21 cellular contexts compared by ENCODE assay signal in the genomic region with DNA sequence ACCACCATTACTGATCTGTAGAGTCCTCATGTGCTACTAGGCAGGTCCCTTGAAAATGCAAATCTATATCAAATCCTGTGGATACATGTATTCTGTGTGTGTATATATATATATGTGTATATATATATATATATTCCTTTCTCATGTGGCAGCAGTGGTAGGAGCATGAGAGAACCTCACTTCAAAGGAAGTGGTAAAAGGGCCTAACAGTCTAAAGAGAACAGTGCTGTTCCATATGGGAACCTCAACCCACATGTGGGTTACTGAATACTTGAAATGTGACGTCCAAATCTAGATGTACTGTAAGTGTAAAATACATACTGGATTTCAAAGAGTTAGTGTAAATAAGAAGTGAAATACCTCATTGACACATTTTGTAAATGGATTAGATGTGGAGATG. TPM values are rescaled to one million over a fixed set of nuclear protein-coding genes. Genes with fewer than 3 reads are reported as not detected.
DNase-seq lines count a peak whose midpoint lies in the region; ATAC-seq and TF ChIP-seq lines count a peak whose summit lies in the region.
"Had no signal": no experiment of that assay in that cellular context is flagged by ENCODE, and none has a peak within 500 bp of the region (broad histone marks: within the 10 kb centered on the region; RNA-seq: fewer than 3 reads in every experiment).

No MANE protein-coding gene starts in this region.

- no peak overlapping the region for H3K4me3 Mint-ChIP-seq in type B pancreatic cell
- H3K4me3 Mint-ChIP-seq: B cell; CD4-positive, CD25-positive, alpha-beta regulatory T cell; CD8-positive, alpha-beta T cell; GM23338; H9 had no signal

- H3K9me3 ChIP-seq in DND-41 (ENCODE audit: insufficient read depth, low read length, severe bottlenecking) = no peaks in the 10 kb centered on the region
- H3K9me3 ChIP-seq in prostate gland = no peaks in the 10 kb centered on the region
- H3K9me3 ChIP-seq: Caco-2 had no signal

- intact Hi-C loops in prostate gland (cut with DNase I) = no loop called here

- H4K20me1 ChIP-seq in DND-41 (ENCODE audit: insufficient read depth, low read length) = no peaks in the 10 kb centered on the region
- H4K20me1 ChIP-seq: BLaER1 had no signal

- no peak for TF ChIP-seq POLR2A in prostate gland (IDR thresholded peaks at IDR 0.05)

- H3K79me2 ChIP-seq in DND-41 (ENCODE audit: insufficient read depth, low read length) = no peaks in the 10 kb centered on the region

- DNase-seq in DND-41 (no peak), MV-4-11 (lab: John Stamatoyannopoulos, UW) (peak; percentile 54), epithelial cell of prostate (ENCODE audit: low read depth, low spot score) (no peak), type B pancreatic cell (ENCODE audit: extremely low spot score, unreplicated experiment) (no peak), prostate gland (ENCODE audit: low spot score) (no peak), NCI-H128 (lab: John Stamatoyannopoulos, UW; ENCODE audit: unreplicated experiment) (no peak)
- DNase-seq: Caco-2; CD4-positive, CD25-positive, alpha-beta regulatory T cell; CD8-positive, alpha-beta T cell; DMS153; GDM1; H9 had no signal

- H3K9me3 Mint-ChIP-seq in type B pancreatic cell = no peaks in the 10 kb centered on the region
- H3K9me3 Mint-ChIP-seq: CD8-positive, alpha-beta T cell; GM23338; H9 had no signal

- H3K9ac ChIP-seq in DND-41 (ENCODE audit: low read depth, low read length) = no peak overlapping the region
- H3K9ac ChIP-seq: BLaER1 had no signal

- 96% methylated on average over 1 of the region's 1 CpG for WGBS in prostate gland

- peaks cover 11% of the 10 kb centered on the region for H3K4me1 Mint-ChIP-seq in type B pancreatic cell (ENCODE audit: unreplicated experiment)
- H3K4me1 Mint-ChIP-seq: CD4-positive, CD25-positive, alpha-beta regulatory T cell had no signal

- no peak overlapping the region for H3K4me3 ChIP-seq in DND-41 (ENCODE audit: low read depth in 1 of 2, low read length in 2 of 2)
- no peak overlapping the region for H3K4me3 ChIP-seq in prostate gland
- H3K4me3 ChIP-seq: BLaER1, GM12878, GM23338 had no signal

- ATAC-seq in DND-41 (ENCODE audit: insufficient read depth, low read depth) = peak; percentile 71
- no peak for ATAC-seq in HG02938 (IDR thresholded peaks at IDR 0.05; ENCODE audit: unreplicated experiment)
- ATAC-seq: CD8-positive, alpha-beta T cell; GM12878; GM23338; HCT116 had no signal

- H3K27me3 ChIP-seq in DND-41 (ENCODE audit: insufficient read depth, low read length, poor library complexity) (no peaks in the 10 kb centered on the region), prostate gland (replicated peaks; ENCODE audit: insufficient read depth) (no peaks in the 10 kb centered on the region)
- H3K27me3 ChIP-seq: BLaER1 had no signal

- peak overlapping the region; percentile 88 for H3K27ac Mint-ChIP-seq in type B pancreatic cell
- H3K27ac Mint-ChIP-seq: B cell; CD4-positive, CD25-positive, alpha-beta regulatory T cell; CD8-positive, alpha-beta T cell; GM23338; H9 had no signal

- H3K4me2 ChIP-seq in DND-41 (ENCODE audit: insufficient read depth, low read length) = no peak overlapping the region
- H3K4me2 ChIP-seq: BLaER1, GM23338 had no signal

- peaks cover 4% of the 10 kb centered on the region for H3K36me3 Mint-ChIP-seq in type B pancreatic cell

- H3K4me1 ChIP-seq in DND-41 (ENCODE audit: insufficient read depth, low read length) = no peaks in the 10 kb centered on the region
- H3K4me1 ChIP-seq in prostate gland (replicated peaks) = no peaks in the 10 kb centered on the region
- H3K4me1 ChIP-seq: BLaER1 had no signal

- H3K36me3 ChIP-seq in DND-41 (ENCODE audit: insufficient read depth, low read length) (no peaks in the 10 kb centered on the region), prostate gland (no peaks in the 10 kb centered on the region)

- H3K27me3 Mint-ChIP-seq in type B pancreatic cell = peaks cover 17% of the 10 kb centered on the region

- H3K27ac ChIP-seq in DND-41 (ENCODE audit: low read length) (no peak overlapping the region), epithelial cell of prostate (peak overlapping the region; percentile 69), prostate gland (no peak overlapping the region)
- H3K27ac ChIP-seq: 22Rv1, BLaER1, C4-2B had no signal

- TF ChIP-seq CTCF in DND-41 (IDR thresholded peaks at IDR 0.05; ENCODE audit: borderline replicate concordance, extremely low read depth, low read length, poor library complexity, severe bottlenecking) = no peak
- no peak for TF ChIP-seq CTCF in type B pancreatic cell (conservative IDR thresholded peaks at IDR 0.05)
- no peak for TF ChIP-seq CTCF in prostate gland (IDR thresholded peaks at IDR 0.05)

- no peak overlapping the region for H2AFZ ChIP-seq in DND-41 (ENCODE audit: low read depth, low read length)
- H2AFZ ChIP-seq: GM23338 had no signal

RNA-seq across cellular contexts. Expression of a gene that starts 5.4 kb away (rescaled TPM):
- total RNA-seq in type B pancreatic cell (ENCODE audit: low replicate concordance) (0.14 TPM in 1 of 2 replicates, not detected in the other), prostate gland (under 1 TPM in 1 of 2 donors, not detected in 1; 0.80 TPM)
- total RNA-seq: B cell; Caco-2; CD4-positive, CD25-positive, alpha-beta regulatory T cell; CD8-positive, alpha-beta T cell; GM12878; GM23338; H4; H9 had no signal
